ENCODE assay signal across 17 cellular contexts in the genomic region with DNA sequence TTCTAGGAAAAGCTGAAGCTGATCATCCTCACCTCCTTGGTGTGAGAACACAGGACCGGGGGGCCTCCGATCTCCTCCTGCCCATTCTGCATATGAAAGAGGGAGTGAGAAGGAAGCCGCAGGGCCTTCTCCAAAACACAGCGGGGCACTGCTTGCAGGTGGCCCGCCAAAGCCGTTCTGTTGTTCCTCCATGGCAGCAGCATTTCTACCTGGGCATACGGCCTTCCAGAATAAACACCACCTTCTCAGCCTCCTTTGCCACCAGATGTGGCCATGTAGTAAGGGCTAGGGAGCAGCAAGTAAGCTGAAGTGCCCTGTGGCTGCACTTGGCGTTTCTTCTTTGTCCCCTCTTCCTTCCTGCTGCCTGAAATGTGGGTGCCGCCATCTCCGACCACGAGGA.
A peak's percentile ranks its signal among the peaks of the same experiment; 100 is the strongest.
DNase-seq lines count a peak whose midpoint lies in the region; ATAC-seq and TF ChIP-seq lines count a peak whose summit lies in the region.
"Had no signal": no experiment of that assay in that cellular context is flagged by ENCODE, and none has a peak within 500 bp of the region (broad histone marks: within the 10 kb centered on the region; RNA-seq: fewer than 3 reads in every experiment).

No MANE protein-coding gene starts in this region.

- H3K27ac ChIP-seq in left ventricle myocardium inferior (replicated peaks), result peak overlapping the region; percentile 97
- no peak overlapping the region for H3K27ac ChIP-seq in endodermal cell (ENCODE audit: low read depth, low read length)
- peak overlapping the region; percentile 8 to 97 for H3K27ac ChIP-seq in aorta (ENCODE audit: low read depth in 1 of 2, low read length in 2 of 2)
- H3K27ac ChIP-seq: right lobe of liver had no signal

- TF ChIP-seq CTCF in left ventricle myocardium inferior (IDR thresholded peaks at IDR 0.05; ENCODE audit: borderline replicate concordance) (no peak), endodermal cell (conservative IDR thresholded peaks at IDR 0.05) (no peak), natural killer cell (IDR thresholded peaks at IDR 0.05) (no peak)

- H3K9me3 ChIP-seq in left ventricle myocardium inferior (replicated peaks) (peaks cover 7% of the 10 kb centered on the region), endodermal cell (ENCODE audit: control insufficient read depth, low read length) (no peaks in the 10 kb centered on the region), aorta (ENCODE audit: control insufficient read depth, low read length) (no peaks in the 10 kb centered on the region)
- H3K9me3 ChIP-seq: right lobe of liver had no signal

- H3K36me3 ChIP-seq in left ventricle myocardium inferior (no peaks in the 10 kb centered on the region), endodermal cell (ENCODE audit: control insufficient read depth, insufficient read depth, low read length) (no peaks in the 10 kb centered on the region), aorta (ENCODE audit: control insufficient read depth in 1 of 2, insufficient read depth in 2 of 2, low read length in 1 of 2) (no peaks in the 10 kb centered on the region)
- H3K36me3 ChIP-seq: right lobe of liver had no signal

- no peak for ATAC-seq in left ventricle myocardium superior
- ATAC-seq in natural killer cell, result no peak
- ATAC-seq in aorta (ENCODE audit: low FRiP score), result no peak
- ATAC-seq in HG03469 (IDR thresholded peaks at IDR 0.05; ENCODE audit: unreplicated experiment), result no peak
- ATAC-seq in GM21381 (IDR thresholded peaks at IDR 0.05; ENCODE audit: unreplicated experiment), result no peak
- ATAC-seq: GM12878, right lobe of liver had no signal

- H3K4me1 ChIP-seq in left ventricle myocardium inferior (peaks cover 77% of the 10 kb centered on the region), endodermal cell (ENCODE audit: control insufficient read depth, insufficient read depth, low read length) (peaks cover 2% of the 10 kb centered on the region), aorta (ENCODE audit: control insufficient read depth in 1 of 2, insufficient read depth in 2 of 2, low read length in 2 of 2) (peaks cover 5 to 9% of the 10 kb centered on the region in 2 donors)

- H3K9me3 Mint-ChIP-seq in endodermal cell, result no peaks in the 10 kb centered on the region
- no peaks in the 10 kb centered on the region for H3K9me3 Mint-ChIP-seq in natural killer cell

- H3K27me3 ChIP-seq in left ventricle myocardium inferior (ENCODE audit: low read depth), result no peaks in the 10 kb centered on the region
- no peaks in the 10 kb centered on the region for H3K27me3 ChIP-seq in endodermal cell (ENCODE audit: control insufficient read depth, insufficient read depth, low read length, poor library complexity, severe bottlenecking)
- H3K27me3 ChIP-seq in aorta (ENCODE audit: control insufficient read depth in 1 of 2, insufficient read depth in 2 of 2, low read length in 1 of 2), result no peaks in the 10 kb centered on the region
- H3K27me3 ChIP-seq: right lobe of liver had no signal

- intact Hi-C loops in left ventricle myocardium inferior (cut with micrococcal nuclease) (no loop called here), left ventricle myocardium superior (cut with micrococcal nuclease) (no loop called here), natural killer cell (cut with micrococcal nuclease) (no loop called here), aorta (cut with DNase I) (loop anchor here in 1 of 2 donors (10.0 kb wide), 2 partner anchors 189 to 419 kb away; no protein-coding TSS in a partner anchor)

- H3K9ac ChIP-seq in endodermal cell (ENCODE audit: extremely low read depth, low read length, poor library complexity, severe bottlenecking), result no peak overlapping the region

- H3K4me1 Mint-ChIP-seq in endodermal cell, result peaks cover 27% of the 10 kb centered on the region
- H3K4me1 Mint-ChIP-seq in natural killer cell, result peaks cover 45 to 54% of the 10 kb centered on the region in 2 donors

- H3K27ac Mint-ChIP-seq in endodermal cell (no peak overlapping the region), natural killer cell (peak overlapping the region in 1 of 2 donors; percentile 27)
- H3K27ac Mint-ChIP-seq: activated naive CD8-positive, alpha-beta T cell had no signal

- H3K4me3 Mint-ChIP-seq in endodermal cell (no peak overlapping the region), natural killer cell (peak overlapping the region; percentile 18)
- H3K4me3 Mint-ChIP-seq: activated naive CD8-positive, alpha-beta T cell had no signal

- no peaks in the 10 kb centered on the region for H3K36me3 Mint-ChIP-seq in endodermal cell (ENCODE audit: low read depth)
- H3K36me3 Mint-ChIP-seq in natural killer cell, result no peaks in the 10 kb centered on the region
- H3K36me3 Mint-ChIP-seq: activated naive CD8-positive, alpha-beta T cell had no signal

- H3K4me3 ChIP-seq in left ventricle myocardium inferior (no peak overlapping the region), endodermal cell (ENCODE audit: low read length) (no peak overlapping the region), aorta (ENCODE audit: low read length in 2 of 2) (no peak overlapping the region)
- H3K4me3 ChIP-seq: GM12878, right lobe of liver had no signal

- 71 to 73% methylated on average over 5 to 11 of the region's 11 CpGs for WGBS in endodermal cell (ENCODE audit: insufficient coverage in 1 of 2, insufficient read length in 1 of 2), 2 experiments
- 91 to 95% methylated on average over 11 of the region's 11 CpGs for WGBS in aorta, 2 donors

- DNase-seq in left ventricle myocardium inferior (no peak), left ventricle myocardium superior (no peak), endodermal cell (peak; percentile 72), natural killer cell (no peak), aorta (peak in 1 of 2 donors; percentile 45), DMS79 (lab: John Stamatoyannopoulos, UW) (no peak)
- DNase-seq: DMS153, glutamatergic neuron, mammary epithelial cell, NCI-H1048, NCI-H2029 treated with DMSO at 0.1 percent for 48 hours, NCI-H345 had no signal

- H3K27me3 Mint-ChIP-seq in endodermal cell (ENCODE audit: insufficient read depth) (peaks cover 9% of the 10 kb centered on the region), natural killer cell (ENCODE audit: low read depth in 2 of 2) (no peaks in the 10 kb centered on the region)
- H3K27me3 Mint-ChIP-seq: activated naive CD8-positive, alpha-beta T cell had no signal
